In the genomic region with DNA sequence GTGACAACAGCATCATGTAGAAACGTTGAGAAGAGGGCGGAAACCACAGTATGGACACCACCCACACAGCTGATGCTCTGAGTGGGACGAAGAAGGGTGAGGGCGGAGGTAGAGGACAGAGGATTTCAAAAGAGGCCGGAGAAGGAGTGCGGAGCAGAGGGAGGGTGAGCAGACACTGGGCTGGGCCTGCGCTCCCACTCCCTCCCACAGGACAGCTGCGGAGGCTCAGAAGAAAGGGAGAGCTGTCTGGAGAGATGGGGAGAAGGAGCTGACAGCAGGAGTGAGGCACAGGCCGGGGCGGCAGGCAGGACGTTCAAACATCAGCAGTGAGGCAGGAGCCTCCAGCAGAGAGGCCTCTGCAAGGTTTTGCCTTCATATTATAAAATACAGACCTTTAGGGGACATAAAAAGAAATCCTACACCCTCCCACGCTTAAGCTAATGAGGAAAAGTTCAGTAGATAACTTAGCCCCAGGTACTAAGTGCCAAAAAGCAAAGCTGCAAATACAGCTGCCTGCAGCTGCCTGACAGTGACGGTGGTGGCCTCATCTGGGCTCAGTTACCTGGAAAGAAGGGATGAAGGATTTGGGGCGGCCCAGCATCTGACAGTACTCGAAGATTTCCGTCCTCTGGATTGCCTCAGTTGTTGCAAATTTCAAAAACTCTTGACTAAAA, we compare ENCODE assay signal across 16 cellular contexts. TPM values are rescaled to one million over a fixed set of nuclear protein-coding genes. Genes with fewer than 3 reads are reported as not detected.
DNase-seq lines count a peak whose midpoint lies in the region; ATAC-seq and TF ChIP-seq lines count a peak whose summit lies in the region.
"Had no signal": no experiment of that assay in that cellular context is flagged by ENCODE, and none has a peak within 500 bp of the region (broad histone marks: within the 10 kb centered on the region; RNA-seq: fewer than 3 reads in every experiment).

No MANE protein-coding gene starts in this region.

- H3K27me3 ChIP-seq in ovary (no peaks in the 10 kb centered on the region), lower lobe of right lung (ENCODE audit: low read depth) (no peaks in the 10 kb centered on the region)
- H3K27me3 ChIP-seq: BLaER1 had no signal

- no peaks in the 10 kb centered on the region for H3K36me3 ChIP-seq in ovary
- H3K36me3 ChIP-seq in lower lobe of right lung: peaks cover 6% of the 10 kb centered on the region
- H3K36me3 ChIP-seq: BLaER1 had no signal

- no peak overlapping the region for H3K4me3 Mint-ChIP-seq in mesothelial cell of epicardium
- H3K4me3 Mint-ChIP-seq: CD8-positive, alpha-beta T cell; HFFc6 had no signal

- H3K9me3 ChIP-seq in ovary (no peaks in the 10 kb centered on the region), lower lobe of right lung (no peaks in the 10 kb centered on the region)
- H3K9me3 ChIP-seq: BLaER1 had no signal

- no peak for TF ChIP-seq POLR2A in ovary (IDR thresholded peaks at IDR 0.05)

- no peaks in the 10 kb centered on the region for H3K36me3 Mint-ChIP-seq in mesothelial cell of epicardium
- H3K36me3 Mint-ChIP-seq: CD8-positive, alpha-beta T cell had no signal

- no peak overlapping the region for H3K4me3 ChIP-seq in ovary
- no peak overlapping the region for H3K4me3 ChIP-seq in lower lobe of right lung
- H3K4me3 ChIP-seq: BLaER1 had no signal

- ATAC-seq in left ventricle myocardium superior (peak; percentile 9), Right ventricle myocardium inferior (no peak), lower lobe of right lung (no peak)
- ATAC-seq: CD8-positive, alpha-beta T cell had no signal

- H3K4me1 Mint-ChIP-seq in mesothelial cell of epicardium: peaks cover 30% of the 10 kb centered on the region

- H3K9me3 Mint-ChIP-seq in mesothelial cell of epicardium: no peaks in the 10 kb centered on the region
- H3K9me3 Mint-ChIP-seq: CD8-positive, alpha-beta T cell; HFFc6 had no signal

- H3K4me1 ChIP-seq in ovary (ENCODE audit: insufficient read depth) (peaks cover 3% of the 10 kb centered on the region), lower lobe of right lung (no peaks in the 10 kb centered on the region)
- H3K4me1 ChIP-seq: BLaER1 had no signal

- no peak for DNase-seq in left ventricle myocardium superior
- DNase-seq in Right ventricle myocardium inferior (ENCODE audit: missing footprints): no peak
- DNase-seq in mesothelial cell of epicardium (ENCODE audit: low spot score in 2 of 2, unreplicated experiment in 2 of 2): no peak
- DNase-seq in ovary: peak; percentile 59 to 80 (median 70)
- DNase-seq in NCI-H2081 (lab: John Stamatoyannopoulos, UW): no peak
- no peak for DNase-seq in lower lobe of right lung
- no peak for DNase-seq in NK-92 treated with Interleukin-12 subunit alpha and Interleukin-12 subunit beta, amount 100 ng/mL, for 24 hours (lab: John Stamatoyannopoulos, UW)
- DNase-seq: CD8-positive, alpha-beta T cell; DND-41; HFFc6; KG1; NCI-H1436; NCI-H2029 treated with DMSO at 0.1 percent for 48 hours; NCI-H510A treated with DMSO at 0.1 percent for 48 hours; NCI-H82 had no signal

- TF ChIP-seq CTCF in mesothelial cell of epicardium (IDR thresholded peaks at IDR 0.05; ENCODE audit: unreplicated experiment) (no peak), ovary (IDR thresholded peaks at IDR 0.05) (no peak), lower lobe of right lung (IDR thresholded peaks at IDR 0.05) (no peak)

- 13 to 17% (median 14%) methylated on average over 16 of the region's 16 CpGs for WGBS in ovary, 3 donors

- H3K27me3 Mint-ChIP-seq in mesothelial cell of epicardium (ENCODE audit: low read depth): no peaks in the 10 kb centered on the region

- H3K27ac Mint-ChIP-seq in mesothelial cell of epicardium: peak overlapping the region; percentile 21
- H3K27ac Mint-ChIP-seq: CD8-positive, alpha-beta T cell; HFFc6 had no signal

- H3K27ac ChIP-seq in ovary (peak overlapping the region in 1 of 2 donors; percentile 55), lower lobe of right lung (no peak overlapping the region)
- H3K27ac ChIP-seq: BLaER1 had no signal

- intact Hi-C loops in left ventricle myocardium superior (cut with micrococcal nuclease) (no loop called here), Right ventricle myocardium inferior (cut with DNase I) (loop anchor here (10.0 kb wide), 1 partner anchor 689 kb away; no protein-coding TSS in a partner anchor), ovary (cut with DNase I) (no loop called here), lower lobe of right lung (cut with DNase I) (no loop called here)

- no peak for TF ChIP-seq EP300 in ovary (IDR thresholded peaks at IDR 0.05)

RNA-seq across cellular contexts. Expression of a gene that starts 25.7 kb away (rescaled TPM):
- total RNA-seq in left ventricle myocardium superior: 1.8 TPM
- 1.5 TPM for total RNA-seq in Right ventricle myocardium inferior
- total RNA-seq in mesothelial cell of epicardium: 3.1 to 3.7 TPM (median 3.2 TPM) in 3 replicates
- total RNA-seq in ovary: 1 to 10 TPM; 1.6 to 5.1 (median 3.0) TPM
- 1 to 10 TPM; 2.9 to 3.1 TPM for polyA plus RNA-seq in ovary
- total RNA-seq in lower lobe of right lung: 1.9 TPM
- total RNA-seq: CD8-positive, alpha-beta T cell had no signal

Comparison
In these comparisons a context has a peak if more than half of its experiments do, and no peak if none do; other contexts are left out.
1. DNase-seq: peak in ovary (5 of 5); none in left ventricle myocardium superior (single experiment), Right ventricle myocardium inferior (single experiment), mesothelial cell of epicardium (0 of 2), NCI-H2081 (0 of 2), lower lobe of right lung (single experiment) and NK-92 treated with Interleukin-12 subunit alpha and Interleukin-12 subunit beta, amount 100 ng/mL, for 24 hours (single experiment).